In the genomic region with DNA sequence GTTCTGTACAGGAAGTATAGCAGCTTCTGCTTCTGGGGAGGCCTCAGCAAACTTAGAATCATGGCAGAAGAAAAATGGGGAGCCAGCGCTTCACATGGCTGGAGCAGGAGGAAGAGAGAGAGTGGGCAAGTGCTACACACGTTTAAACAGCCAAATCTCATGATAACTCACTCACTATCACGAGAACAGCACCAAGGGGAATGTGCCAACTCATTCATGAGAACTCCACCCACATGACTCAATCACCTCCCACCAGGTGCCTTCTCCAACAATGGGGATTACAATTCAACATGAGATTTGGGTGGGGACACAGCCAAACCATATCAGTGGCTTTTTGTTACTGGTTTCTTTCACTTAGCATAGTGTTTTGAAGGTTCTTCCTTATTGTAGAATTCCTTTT, we compare ENCODE assay signal across 28 cellular contexts.
"Had no signal": no experiment of that assay in that cellular context is flagged by ENCODE, and none has a peak within 500 bp of the region (broad histone marks: within the 10 kb centered on the region; RNA-seq: fewer than 3 reads in every experiment).

No MANE protein-coding gene starts in this region.

- H3K4me1 ChIP-seq: gastroesophageal sphincter, prostate gland, sigmoid colon had no signal

- DNase-seq: activated CD4-positive, alpha-beta T cell treated with anti-CD3 and anti-CD28 coated beads, Interleukin-2, amount 10 ng/mL, durations not matched to agents 24 days and 14 days; activated CD4-positive, CD25-positive, alpha-beta regulatory T cell treated with anti-CD3 and anti-CD28 coated beads, Interleukin-2, amount 50 U/mL, for 72 hours; activated CD8-positive, alpha-beta T cell treated with anti-CD3 and anti-CD28 coated beads for 36 hours; activated naive CD8-positive, alpha-beta T cell treated with anti-CD3 and anti-CD28 coated beads, Interleukin-2, amount 50 U/mL, for 24 hours; activated T-cell treated with anti-CD3 and anti-CD28 coated beads, Interleukin-2, amount 50 U/mL, for 4 hours; effector CD8-positive, alpha-beta T cell; erythroblast; left cardiac atrium; left ventricle myocardium superior; naive thymus-derived CD4-positive, alpha-beta T cell; pancreas; sigmoid colon; small intestine; stimulated activated CD4-positive, alpha-beta T cell treated with anti-CD3 and anti-CD28 coated beads, Interleukin-4, amount 100 ng/mL, for 24 hours; T-helper 2 cell; trophoblast cell had no signal

- H3K27me3 ChIP-seq: gastroesophageal sphincter, hepatocyte, pancreas, sigmoid colon had no signal

- H3K27ac Mint-ChIP-seq: activated CD4-positive, alpha-beta T cell treated with anti-CD3 and anti-CD28 coated beads, Interleukin-2, amount 10 ng/mL, durations not matched to agents 24 days and 14 days; activated CD8-positive, alpha-beta T cell treated with anti-CD3 and anti-CD28 coated beads for 36 hours; activated naive CD4-positive, alpha-beta T cell treated with anti-CD3 and anti-CD28 coated beads, Interleukin-2, amount 50 U/mL, for 24 hours; activated naive CD8-positive, alpha-beta T cell treated with anti-CD3 and anti-CD28 coated beads, Interleukin-2, amount 50 U/mL, for 24 hours; activated T-helper 2 cell treated with anti-CD3 and anti-CD28 coated beads, Interferon-gamma antibody, Interleukin-2, Interleukin-4, amounts not matched to agents 10 μg/mL and 5 μg/mL and 100 μg/mL, durations not matched to agents 14 hours and 24 hours and 36 hours; mesothelial cell of epicardium; naive thymus-derived CD4-positive, alpha-beta T cell; stimulated activated effector memory CD8-positive, alpha-beta T cell treated with anti-CD3 and anti-CD28 coated beads, Interleukin-12 subunit alpha, Interleukin-12 subunit beta, amount 100 ng/mL, for 72 hours; stimulated activated naive CD8-positive, alpha-beta T cell treated with anti-CD3 and anti-CD28 coated beads, Interleukin-15, Interleukin-2, amounts not matched to agents 100 ng/mL and 50 ng/mL, for 24 hours had no signal

- ATAC-seq: activated CD8-positive, alpha-beta T cell treated with anti-CD3 and anti-CD28 coated beads for 36 hours; activated naive CD8-positive, alpha-beta T cell treated with anti-CD3 and anti-CD28 coated beads, Interleukin-2, amount 50 U/mL, for 24 hours; activated T-cell treated with anti-CD3 and anti-CD28 coated beads, Interleukin-2, amount 50 U/mL, for 4 hours; gastroesophageal sphincter; left cardiac atrium; left ventricle myocardium superior; naive thymus-derived CD4-positive, alpha-beta T cell; pancreas; stimulated activated effector memory CD8-positive, alpha-beta T cell treated with anti-CD3 and anti-CD28 coated beads, Interleukin-12 subunit alpha, Interleukin-12 subunit beta, amount 100 ng/mL, for 72 hours had no signal

- H3K4me1 Mint-ChIP-seq: activated CD4-positive, alpha-beta T cell treated with anti-CD3 and anti-CD28 coated beads, Interleukin-2, amount 10 ng/mL, durations not matched to agents 24 days and 14 days; activated naive CD4-positive, alpha-beta T cell treated with anti-CD3 and anti-CD28 coated beads, Interleukin-2, amount 50 U/mL, for 24 hours; activated naive CD8-positive, alpha-beta T cell treated with anti-CD3 and anti-CD28 coated beads, Interleukin-2, amount 50 U/mL, for 24 hours; naive thymus-derived CD4-positive, alpha-beta T cell; stimulated activated effector memory CD8-positive, alpha-beta T cell treated with anti-CD3 and anti-CD28 coated beads, Interleukin-12 subunit alpha, Interleukin-12 subunit beta, amount 100 ng/mL, for 72 hours had no signal

- H3K27ac ChIP-seq: gastroesophageal sphincter, hepatocyte, pancreas, prostate gland, sigmoid colon, thoracic aorta had no signal

- H3K4me2 ChIP-seq: hepatocyte had no signal

- H3K4me3 Mint-ChIP-seq: activated CD4-positive, alpha-beta T cell treated with anti-CD3 and anti-CD28 coated beads, Interleukin-2, amount 10 ng/mL, durations not matched to agents 24 days and 14 days; activated CD8-positive, alpha-beta T cell treated with anti-CD3 and anti-CD28 coated beads for 36 hours; activated naive CD4-positive, alpha-beta T cell treated with anti-CD3 and anti-CD28 coated beads, Interleukin-2, amount 50 U/mL, for 24 hours; activated naive CD8-positive, alpha-beta T cell treated with anti-CD3 and anti-CD28 coated beads, Interleukin-2, amount 50 U/mL, for 24 hours; activated T-cell treated with anti-CD3 and anti-CD28 coated beads, Interleukin-2, amount 50 U/mL, for 4 hours; mesothelial cell of epicardium; naive thymus-derived CD4-positive, alpha-beta T cell; stimulated activated effector memory CD8-positive, alpha-beta T cell treated with anti-CD3 and anti-CD28 coated beads, Interleukin-12 subunit alpha, Interleukin-12 subunit beta, amount 100 ng/mL, for 72 hours; stimulated activated naive CD8-positive, alpha-beta T cell treated with anti-CD3 and anti-CD28 coated beads, Interleukin-15, Interleukin-2, amounts not matched to agents 100 ng/mL and 50 ng/mL, for 24 hours had no signal

- H3K4me3 ChIP-seq: gastroesophageal sphincter, hepatocyte, pancreas, prostate gland, sigmoid colon, thoracic aorta had no signal

- H3K27me3 Mint-ChIP-seq: activated naive CD4-positive, alpha-beta T cell treated with anti-CD3 and anti-CD28 coated beads, Interleukin-2, amount 50 U/mL, for 24 hours; stimulated activated naive CD8-positive, alpha-beta T cell treated with anti-CD3 and anti-CD28 coated beads, Interleukin-15, Interleukin-2, amounts not matched to agents 100 ng/mL and 50 ng/mL, for 24 hours had no signal

- H3K79me2 ChIP-seq: hepatocyte had no signal

- H3K36me3 Mint-ChIP-seq: activated naive CD4-positive, alpha-beta T cell treated with anti-CD3 and anti-CD28 coated beads, Interleukin-2, amount 50 U/mL, for 24 hours; mesothelial cell of epicardium; naive thymus-derived CD4-positive, alpha-beta T cell; stimulated activated effector memory CD8-positive, alpha-beta T cell treated with anti-CD3 and anti-CD28 coated beads, Interleukin-12 subunit alpha, Interleukin-12 subunit beta, amount 100 ng/mL, for 72 hours had no signal

- H3K9me3 ChIP-seq: gastroesophageal sphincter, pancreas, prostate gland, sigmoid colon, thoracic aorta had no signal

- H3K9me3 Mint-ChIP-seq: activated CD4-positive, alpha-beta T cell treated with anti-CD3 and anti-CD28 coated beads, Interleukin-2, amount 10 ng/mL, durations not matched to agents 24 days and 14 days; activated CD8-positive, alpha-beta T cell treated with anti-CD3 and anti-CD28 coated beads for 36 hours; activated naive CD4-positive, alpha-beta T cell treated with anti-CD3 and anti-CD28 coated beads, Interleukin-2, amount 50 U/mL, for 24 hours; activated naive CD8-positive, alpha-beta T cell treated with anti-CD3 and anti-CD28 coated beads, Interleukin-2, amount 50 U/mL, for 24 hours; activated T-cell treated with anti-CD3 and anti-CD28 coated beads, Interleukin-2, amount 50 U/mL, for 4 hours; activated T-helper 2 cell treated with anti-CD3 and anti-CD28 coated beads, Interferon-gamma antibody, Interleukin-2, Interleukin-4, amounts not matched to agents 10 μg/mL and 5 μg/mL and 100 μg/mL, durations not matched to agents 14 hours and 24 hours and 36 hours; stimulated activated effector memory CD8-positive, alpha-beta T cell treated with anti-CD3 and anti-CD28 coated beads, Interleukin-12 subunit alpha, Interleukin-12 subunit beta, amount 100 ng/mL, for 72 hours; stimulated activated naive CD8-positive, alpha-beta T cell treated with anti-CD3 and anti-CD28 coated beads, Interleukin-15, Interleukin-2, amounts not matched to agents 100 ng/mL and 50 ng/mL, for 24 hours had no signal

- H2AFZ ChIP-seq: hepatocyte had no signal

- FAIRE-seq: colon, keratinocyte, pancreas, small intestine, urothelium cell line had no signal

- H3K36me3 ChIP-seq: gastroesophageal sphincter, pancreas, prostate gland, sigmoid colon, thoracic aorta had no signal
